In the genomic region with DNA sequence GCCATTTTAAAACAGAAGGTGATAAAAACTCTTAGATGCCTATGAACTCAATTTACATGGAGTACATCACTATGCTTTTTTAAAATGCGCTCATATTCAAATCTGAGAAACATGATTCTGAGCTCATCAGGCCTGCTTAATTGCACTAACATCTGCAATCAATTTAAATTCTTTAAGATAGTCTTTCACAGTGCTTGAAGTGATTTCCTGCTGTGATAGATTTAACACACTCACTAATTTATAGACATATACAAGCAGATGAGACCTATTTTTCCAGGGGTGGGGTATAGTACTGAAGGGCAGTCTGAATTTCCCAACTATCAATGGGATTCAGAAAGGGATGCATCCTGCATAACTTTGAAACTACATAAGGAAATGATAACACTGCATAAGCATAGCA, we compare ENCODE assay signal across 34 cellular contexts.
"Had no signal": no experiment of that assay in that cellular context is flagged by ENCODE, and none has a peak within 500 bp of the region (broad histone marks: within the 10 kb centered on the region; RNA-seq: fewer than 3 reads in every experiment).

No MANE protein-coding gene starts in this region.

- H3K4me1 ChIP-seq: gastrocnemius medialis, parathyroid adenoma, psoas muscle, sigmoid colon, uterus had no signal

- H3K4me3 Mint-ChIP-seq: activated CD4-positive, alpha-beta memory T cell treated with anti-CD3 and anti-CD28 coated beads, Interleukin-2, amount 10 ng/mL, durations not matched to agents 7 days and 5 days; activated CD4-positive, alpha-beta T cell treated with anti-CD3 and anti-CD28 coated beads, Interleukin-2, amount 10 ng/mL, durations not matched to agents 24 days and 14 days; activated naive CD4-positive, alpha-beta T cell treated with anti-CD3 and anti-CD28 coated beads, Interleukin-2, amount 10 ng/mL, durations not matched to agents 7 days and 5 days; activated naive CD8-positive, alpha-beta T cell treated with anti-CD3 and anti-CD28 coated beads, Interleukin-2, amount 10 ng/mL, durations not matched to agents 7 days and 5 days; activated T-cell treated with anti-CD3 and anti-CD28 coated beads, Interleukin-2, amount 50 U/mL, for 24 hours; effector memory CD8-positive, alpha-beta T cell; mesothelial cell of epicardium; naive B cell; nephron progenitor cell; stimulated activated effector memory CD8-positive, alpha-beta T cell treated with anti-CD3 and anti-CD28 coated beads, Interleukin-12 subunit alpha, Interleukin-12 subunit beta, amount 100 ng/mL, for 72 hours; stimulated activated naive CD8-positive, alpha-beta T cell treated with anti-CD3 and anti-CD28 coated beads, Interleukin-15, Interleukin-2, amounts not matched to agents 100 ng/mL and 50 ng/mL, for 24 hours; T-helper 1 cell treated with Interleukin-12 subunit alpha and Interleukin-12 subunit beta and Interleukin-4 antibody, amounts not matched to agents 30 μg/mL and 1 μg/mL, for 36 hours; type B pancreatic cell had no signal

- H3K27ac ChIP-seq: brain microvascular endothelial cell, coronary artery, dorsolateral prefrontal cortex, gastrocnemius medialis, neutrophil, parathyroid adenoma, psoas muscle, sigmoid colon, thoracic aorta, uterus, WERI-Rb-1 had no signal

- H3K27me3 ChIP-seq: brain microvascular endothelial cell, gastrocnemius medialis, neutrophil, sigmoid colon, uterus had no signal

- H3K9me3 ChIP-seq: gastrocnemius medialis, neutrophil, psoas muscle, sigmoid colon, thoracic aorta, uterus had no signal

- H3K27ac Mint-ChIP-seq: activated CD4-positive, alpha-beta memory T cell treated with anti-CD3 and anti-CD28 coated beads, Interleukin-2, amount 10 ng/mL, durations not matched to agents 7 days and 5 days; activated CD4-positive, alpha-beta T cell treated with anti-CD3 and anti-CD28 coated beads, Interleukin-2, amount 10 ng/mL, durations not matched to agents 24 days and 14 days; activated naive CD4-positive, alpha-beta T cell treated with anti-CD3 and anti-CD28 coated beads, Interleukin-2, amount 10 ng/mL, durations not matched to agents 7 days and 5 days; activated naive CD8-positive, alpha-beta T cell treated with anti-CD3 and anti-CD28 coated beads, Interleukin-2, amount 10 ng/mL, durations not matched to agents 7 days and 5 days; activated T-cell treated with anti-CD3 and anti-CD28 coated beads, Interleukin-2, amount 50 U/mL, for 24 hours; effector memory CD8-positive, alpha-beta T cell; mesothelial cell of epicardium; naive B cell; nephron progenitor cell; stimulated activated effector memory CD8-positive, alpha-beta T cell treated with anti-CD3 and anti-CD28 coated beads, Interleukin-12 subunit alpha, Interleukin-12 subunit beta, amount 100 ng/mL, for 72 hours; stimulated activated naive CD8-positive, alpha-beta T cell treated with anti-CD3 and anti-CD28 coated beads, Interleukin-15, Interleukin-2, amounts not matched to agents 100 ng/mL and 50 ng/mL, for 24 hours; T-helper 1 cell treated with Interleukin-12 subunit alpha and Interleukin-12 subunit beta and Interleukin-4 antibody, amounts not matched to agents 30 μg/mL and 1 μg/mL, for 36 hours; type B pancreatic cell had no signal

- DNase-seq: activated CD4-positive, alpha-beta memory T cell treated with anti-CD3 and anti-CD28 coated beads, Interleukin-2, amount 10 ng/mL, durations not matched to agents 7 days and 5 days; activated CD4-positive, alpha-beta T cell treated with anti-CD3 and anti-CD28 coated beads, Interleukin-2, amount 10 ng/mL, durations not matched to agents 24 days and 14 days; activated CD4-positive, CD25-positive, alpha-beta regulatory T cell treated with anti-CD3 and anti-CD28 coated beads, Interleukin-2, amount 50 U/mL, for 72 hours; activated CD8-positive, alpha-beta memory T cell treated with anti-CD3 and anti-CD28 coated beads, Interleukin-2, amount 50 U/mL, for 48 hours; activated gamma-delta T cell; activated naive CD4-positive, alpha-beta T cell treated with anti-CD3 and anti-CD28 coated beads, Interleukin-2, amount 10 ng/mL, durations not matched to agents 7 days and 5 days; activated naive CD8-positive, alpha-beta T cell treated with anti-CD3 and anti-CD28 coated beads, Interleukin-2, amount 10 ng/mL, durations not matched to agents 7 days and 5 days; activated T-cell treated with anti-CD3 and anti-CD28 coated beads, Interleukin-2, amount 50 U/mL, for 24 hours; amniotic stem cell; brain microvascular endothelial cell; dorsolateral prefrontal cortex; effector memory CD8-positive, alpha-beta T cell; erythroblast; gastrocnemius medialis; glutamatergic neuron; kidney; naive B cell; nephron progenitor cell; psoas muscle; sigmoid colon; small intestine; stimulated activated CD4-positive, alpha-beta T cell treated with anti-CD3 and anti-CD28 coated beads, Interleukin-4, amount 100 ng/mL, for 24 hours; T-helper 9 cell; uterus; WERI-Rb-1 had no signal

- H3K9me3 Mint-ChIP-seq: activated CD4-positive, alpha-beta memory T cell treated with anti-CD3 and anti-CD28 coated beads, Interleukin-2, amount 10 ng/mL, durations not matched to agents 7 days and 5 days; activated CD4-positive, alpha-beta T cell treated with anti-CD3 and anti-CD28 coated beads, Interleukin-2, amount 10 ng/mL, durations not matched to agents 24 days and 14 days; activated naive CD4-positive, alpha-beta T cell treated with anti-CD3 and anti-CD28 coated beads, Interleukin-2, amount 10 ng/mL, durations not matched to agents 7 days and 5 days; activated T-cell treated with anti-CD3 and anti-CD28 coated beads, Interleukin-2, amount 50 U/mL, for 24 hours; effector memory CD8-positive, alpha-beta T cell; stimulated activated effector memory CD8-positive, alpha-beta T cell treated with anti-CD3 and anti-CD28 coated beads, Interleukin-12 subunit alpha, Interleukin-12 subunit beta, amount 100 ng/mL, for 72 hours; T-helper 1 cell treated with Interleukin-12 subunit alpha and Interleukin-12 subunit beta and Interleukin-4 antibody, amounts not matched to agents 30 μg/mL and 1 μg/mL, for 36 hours had no signal

- H3K4me1 Mint-ChIP-seq: activated CD4-positive, alpha-beta memory T cell treated with anti-CD3 and anti-CD28 coated beads, Interleukin-2, amount 10 ng/mL, durations not matched to agents 7 days and 5 days; activated CD4-positive, alpha-beta T cell treated with anti-CD3 and anti-CD28 coated beads, Interleukin-2, amount 10 ng/mL, durations not matched to agents 24 days and 14 days; activated naive CD4-positive, alpha-beta T cell treated with anti-CD3 and anti-CD28 coated beads, Interleukin-2, amount 10 ng/mL, durations not matched to agents 7 days and 5 days; activated naive CD8-positive, alpha-beta T cell treated with anti-CD3 and anti-CD28 coated beads, Interleukin-2, amount 10 ng/mL, durations not matched to agents 7 days and 5 days; mesothelial cell of epicardium; naive B cell; nephron progenitor cell; stimulated activated effector memory CD8-positive, alpha-beta T cell treated with anti-CD3 and anti-CD28 coated beads, Interleukin-12 subunit alpha, Interleukin-12 subunit beta, amount 100 ng/mL, for 72 hours had no signal

- H3K36me3 Mint-ChIP-seq: naive B cell; stimulated activated effector memory CD8-positive, alpha-beta T cell treated with anti-CD3 and anti-CD28 coated beads, Interleukin-12 subunit alpha, Interleukin-12 subunit beta, amount 100 ng/mL, for 72 hours had no signal

- H3K4me3 ChIP-seq: coronary artery, dorsolateral prefrontal cortex, gastrocnemius medialis, psoas muscle, sigmoid colon, thoracic aorta, uterus had no signal

- H3K9ac ChIP-seq: parathyroid adenoma had no signal

- H3K36me3 ChIP-seq: brain microvascular endothelial cell, gastrocnemius medialis, neutrophil, sigmoid colon, thoracic aorta, uterus, WERI-Rb-1 had no signal

- H3K27me3 Mint-ChIP-seq: activated CD4-positive, alpha-beta memory T cell treated with anti-CD3 and anti-CD28 coated beads, Interleukin-2, amount 10 ng/mL, durations not matched to agents 7 days and 5 days; activated CD4-positive, alpha-beta T cell treated with anti-CD3 and anti-CD28 coated beads, Interleukin-2, amount 10 ng/mL, durations not matched to agents 24 days and 14 days; activated naive CD4-positive, alpha-beta T cell treated with anti-CD3 and anti-CD28 coated beads, Interleukin-2, amount 10 ng/mL, durations not matched to agents 7 days and 5 days; activated naive CD8-positive, alpha-beta T cell treated with anti-CD3 and anti-CD28 coated beads, Interleukin-2, amount 10 ng/mL, durations not matched to agents 7 days and 5 days; activated T-cell treated with anti-CD3 and anti-CD28 coated beads, Interleukin-2, amount 50 U/mL, for 24 hours; effector memory CD8-positive, alpha-beta T cell; naive B cell; stimulated activated naive CD8-positive, alpha-beta T cell treated with anti-CD3 and anti-CD28 coated beads, Interleukin-15, Interleukin-2, amounts not matched to agents 100 ng/mL and 50 ng/mL, for 24 hours; type B pancreatic cell had no signal
